Comparison of ENCODE assay signal across 1 cellular context in genomic region chr3:123046262-123046873, GRCh38.
TF ChIP-seq lines count a peak whose summit lies in the region.

No MANE protein-coding gene starts in this region.

TF ChIP-seq in A549, 52 proteins besides CTCF, POLR2A, EP300 and RAD21:
- TF ChIP-seq CHD2 (IDR thresholded peaks at IDR 0.05; ENCODE audit: low read length, partially characterized antibody) (no peak), RCOR1 (IDR thresholded peaks at IDR 0.05; ENCODE audit: low read depth, low read length) (no peak), USF2 (IDR thresholded peaks at IDR 0.05) (no peak), FOSL2 (IDR thresholded peaks at IDR 0.05) (no peak), FOSL2 (CRISPR knock-in tag; IDR thresholded peaks at IDR 0.05) (no peak), MAX (IDR thresholded peaks at IDR 0.05) (no peak), EHF (CRISPR knock-in tag; IDR thresholded peaks at IDR 0.05) (no peak), MAFK (IDR thresholded peaks at IDR 0.05; ENCODE audit: partially characterized antibody) (no peak), PHF8 (IDR thresholded peaks at IDR 0.05; ENCODE audit: borderline replicate concordance, low read depth) (no peak), FOXS1 (CRISPR knock-in tag; IDR thresholded peaks at IDR 0.05) (no peak), NPAS2 (CRISPR knock-in tag; IDR thresholded peaks at IDR 0.05; ENCODE audit: borderline replicate concordance) (no peak), JUNB (IDR thresholded peaks at IDR 0.05) (no peak), RFX5 (IDR thresholded peaks at IDR 0.05) (no peak), CBX8 (IDR thresholded peaks at IDR 0.05) (no peak), HDAC2 (IDR thresholded peaks at IDR 0.05) (no peak), CEBPB (IDR thresholded peaks at IDR 0.05) (no peak), REST (IDR thresholded peaks at IDR 0.05) (no peak), CBX2 (IDR thresholded peaks at IDR 0.05; ENCODE audit: borderline replicate concordance, low read depth) (no peak), MAZ (IDR thresholded peaks at IDR 0.05; ENCODE audit: borderline replicate concordance, low read depth, low read length) (no peak)
TF ChIP-seq in A549: peak in this region for 0.
